Comparison of ENCODE assay signal across 11 cellular contexts in genomic region chr15:41957021-41957897, GRCh38. TPM values are rescaled to one million over a fixed set of nuclear protein-coding genes. Genes with fewer than 3 reads are reported as not detected.
DNase-seq lines count a peak whose midpoint lies in the region; ATAC-seq and TF ChIP-seq lines count a peak whose summit lies in the region.
"Had no signal": no experiment of that assay in that cellular context is flagged by ENCODE, and none has a peak within 500 bp of the region (broad histone marks: within the 10 kb centered on the region; RNA-seq: fewer than 3 reads in every experiment).

No MANE protein-coding gene starts in this region.

- ATAC-seq in GM19463 (IDR thresholded peaks at IDR 0.05; ENCODE audit: unreplicated experiment) (peak; percentile 89), HG03460 (IDR thresholded peaks at IDR 0.05; ENCODE audit: unreplicated experiment) (peak; percentile 80)
- ATAC-seq: psoas muscle had no signal

- peaks cover 7% of the 10 kb centered on the region for H3K36me3 ChIP-seq in DOHH2 (ENCODE audit: control insufficient read depth, low read length)

- no peak overlapping the region for H3K4me3 ChIP-seq in DOHH2 (ENCODE audit: low read length)
- H3K4me3 ChIP-seq: psoas muscle had no signal

- H3K9me3 ChIP-seq in DOHH2 (ENCODE audit: control insufficient read depth, insufficient read depth, low read length) = no peaks in the 10 kb centered on the region
- H3K9me3 ChIP-seq: psoas muscle had no signal

- H3K4me1 ChIP-seq in DOHH2 (ENCODE audit: control insufficient read depth, low read length) = peaks cover 13% of the 10 kb centered on the region

- DNase-seq in kidney glomerular epithelial cell (lab: John Stamatoyannopoulos, UW) (peak; percentile 12), NCI-H2107 treated with DMSO at 0.1 percent for 48 hours (lab: John Stamatoyannopoulos, UW; ENCODE audit: unreplicated experiment) (no peak), mucosa of gallbladder (ENCODE audit: low spot score) (no peak), foreskin melanocyte (no peak)
- DNase-seq in activated naive CD4-positive, alpha-beta T cell treated with Interleukin-2 at 50 U/mL for 16 hours = no peak
- DNase-seq: CD8-positive, alpha-beta memory T cell; HCEC 1CT; psoas muscle had no signal

- H3K27ac ChIP-seq in DOHH2 (ENCODE audit: low read depth, low read length) = no peak overlapping the region
- H3K27ac ChIP-seq: psoas muscle had no signal

- peak overlapping the region; percentile 23; the same call in 1 of the 2 replicates for H3K4me2 ChIP-seq in DOHH2 (ENCODE audit: low read length)

- no peaks in the 10 kb centered on the region for H4K20me1 ChIP-seq in DOHH2 (ENCODE audit: control insufficient read depth, insufficient read depth, low read depth, low read length)

- H3K9me2 ChIP-seq in DOHH2 (replicated peaks; ENCODE audit: control insufficient read depth, low read length) = no peaks in the 10 kb centered on the region

- H3K27me3 ChIP-seq in DOHH2 (ENCODE audit: control insufficient read depth, low read length) = no peaks in the 10 kb centered on the region

- no peaks in the 10 kb centered on the region for H3F3A ChIP-seq in DOHH2 (ENCODE audit: control insufficient read depth, insufficient read depth)

- H3K79me2 ChIP-seq in DOHH2 (ENCODE audit: control insufficient read depth, low read length) = peaks cover 24% of the 10 kb centered on the region

- no peak for TF ChIP-seq CTCF in DOHH2 (IDR thresholded peaks at IDR 0.05; ENCODE audit: low read depth, low read length, poor library complexity, severe bottlenecking)

RNA-seq across cellular contexts. Expression of gene EHD4, which starts 15.1 kb away (rescaled TPM):
- 39.7 TPM for total RNA-seq in mucosa of gallbladder
